ENCODE assay signal across 8 cellular contexts in the genomic region with DNA sequence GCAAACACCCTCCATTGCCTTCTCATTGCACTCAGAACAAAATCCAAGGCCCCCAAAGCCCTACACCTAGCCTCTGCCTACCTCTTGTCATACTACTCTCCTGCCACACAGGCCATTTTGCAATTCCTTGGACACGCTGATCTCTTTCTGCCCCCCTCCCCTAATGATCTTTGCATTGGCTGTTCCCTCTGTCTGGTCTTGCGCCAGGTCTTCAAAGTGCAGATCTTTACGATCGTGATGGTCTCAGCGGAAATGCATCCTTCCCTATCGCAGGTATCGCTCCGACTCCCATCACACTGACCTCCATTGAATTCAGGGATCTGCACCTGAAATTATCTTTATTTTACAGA. TPM values are rescaled to one million over a fixed set of nuclear protein-coding genes. Genes with fewer than 3 reads are reported as not detected.
DNase-seq lines count a peak whose midpoint lies in the region; ATAC-seq and TF ChIP-seq lines count a peak whose summit lies in the region.

No MANE protein-coding gene starts in this region.

- H3K27me3 Mint-ChIP-seq in stimulated activated naive CD8-positive, alpha-beta T cell treated with anti-CD3 and anti-CD28 coated beads, Interleukin-15, Interleukin-2, amounts not matched to agents 100 ng/mL and 50 ng/mL, for 24 hours = no peaks in the 10 kb centered on the region
- H3K27me3 Mint-ChIP-seq in brain (peaks cover 20% of the 10 kb centered on the region), mesothelial cell of epicardium (ENCODE audit: low read depth) (peaks cover 26% of the 10 kb centered on the region)

- peaks cover 5% of the 10 kb centered on the region for H3K36me3 Mint-ChIP-seq in stimulated activated naive CD8-positive, alpha-beta T cell treated with anti-CD3 and anti-CD28 coated beads, Interleukin-15, Interleukin-2, amounts not matched to agents 100 ng/mL and 50 ng/mL, for 24 hours (ENCODE audit: low read depth)
- H3K36me3 Mint-ChIP-seq in brain = no peaks in the 10 kb centered on the region
- H3K36me3 Mint-ChIP-seq in mesothelial cell of epicardium = no peaks in the 10 kb centered on the region

- TF ChIP-seq CTCF in brain (conservative IDR thresholded peaks at IDR 0.05) (no peak), mesothelial cell of epicardium (IDR thresholded peaks at IDR 0.05; ENCODE audit: unreplicated experiment) (no peak)

- ATAC-seq in stimulated activated naive CD8-positive, alpha-beta T cell treated with anti-CD3 and anti-CD28 coated beads, Interleukin-15, Interleukin-2, amounts not matched to agents 100 U/mL and 50 U/mL, for 24 hours = no peak
- ATAC-seq in HG02938 (IDR thresholded peaks at IDR 0.05; ENCODE audit: unreplicated experiment) (no peak), GM19035 (IDR thresholded peaks at IDR 0.05; ENCODE audit: unreplicated experiment) (no peak)

- peaks cover 45% of the 10 kb centered on the region for H3K4me1 Mint-ChIP-seq in stimulated activated naive CD8-positive, alpha-beta T cell treated with anti-CD3 and anti-CD28 coated beads, Interleukin-15, Interleukin-2, amounts not matched to agents 100 ng/mL and 50 ng/mL, for 24 hours (ENCODE audit: low read depth)
- H3K4me1 Mint-ChIP-seq in brain (peaks cover 60% of the 10 kb centered on the region), mesothelial cell of epicardium (peaks cover 16% of the 10 kb centered on the region)

- H3K4me3 Mint-ChIP-seq in stimulated activated naive CD8-positive, alpha-beta T cell treated with anti-CD3 and anti-CD28 coated beads, Interleukin-15, Interleukin-2, amounts not matched to agents 100 ng/mL and 50 ng/mL, for 24 hours = peak overlapping the region; percentile 84
- peak overlapping the region; percentile 85 to 91 (median 89) for H3K4me3 Mint-ChIP-seq in brain
- H3K4me3 Mint-ChIP-seq in mesothelial cell of epicardium = peak overlapping the region; percentile 86

- no peak for DNase-seq in stimulated activated naive CD8-positive, alpha-beta T cell treated with anti-CD3 and anti-CD28 coated beads, Interleukin-15, Interleukin-2, amounts not matched to agents 100 U/mL and 50 U/mL, for 24 hours
- DNase-seq in mesothelial cell of epicardium (ENCODE audit: low spot score in 2 of 2, unreplicated experiment in 2 of 2) (no peak), activated gamma-delta T cell (lab: John Stamatoyannopoulos, UW) (no peak)
- DNase-seq in stimulated activated CD4-positive, alpha-beta T cell treated with anti-CD3 and anti-CD28 coated beads, Interleukin-1b, Interleukin-23, amount 100 ng/mL, for 48 hours = no peak

- H3K9me3 Mint-ChIP-seq in stimulated activated naive CD8-positive, alpha-beta T cell treated with anti-CD3 and anti-CD28 coated beads, Interleukin-15, Interleukin-2, amounts not matched to agents 100 ng/mL and 50 ng/mL, for 24 hours = no peaks in the 10 kb centered on the region
- no peaks in the 10 kb centered on the region for H3K9me3 Mint-ChIP-seq in brain
- H3K9me3 Mint-ChIP-seq in mesothelial cell of epicardium = no peaks in the 10 kb centered on the region

- H3K27ac Mint-ChIP-seq in stimulated activated naive CD8-positive, alpha-beta T cell treated with anti-CD3 and anti-CD28 coated beads, Interleukin-15, Interleukin-2, amounts not matched to agents 100 ng/mL and 50 ng/mL, for 24 hours = peak overlapping the region; percentile 73
- H3K27ac Mint-ChIP-seq in brain (peak overlapping the region; percentile 72 to 97 (median 85)), mesothelial cell of epicardium (peak overlapping the region; percentile 75)

RNA-seq across cellular contexts. Expression of a gene that starts 0.8 kb away (rescaled TPM):
- polyA plus RNA-seq in brain (ENCODE audit: insufficient read depth, low read depth, low replicate concordance) = 7.8 TPM
- 14.8 to 17.5 TPM (median 17.0 TPM) in 3 replicates for total RNA-seq in mesothelial cell of epicardium

RNA-seq across cellular contexts. Expression of a gene that starts 6.2 kb away (rescaled TPM):
- polyA plus RNA-seq in brain (ENCODE audit: insufficient read depth, low read depth, low replicate concordance) = not detected
- not detected in 3 replicates for total RNA-seq in mesothelial cell of epicardium

RNA-seq across cellular contexts. Expression of a gene that starts 54.0 kb away (rescaled TPM):
- polyA plus RNA-seq in brain (ENCODE audit: insufficient read depth, low read depth, low replicate concordance) = 174 TPM
- total RNA-seq in mesothelial cell of epicardium = 197 to 221 TPM (median 199 TPM) in 3 replicates
